20 cellular contexts compared by ENCODE assay signal in genomic region chr11:19913893-19914249, GRCh38.
"Had no signal": no experiment of that assay in that cellular context is flagged by ENCODE, and none has a peak within 500 bp of the region (broad histone marks: within the 10 kb centered on the region; RNA-seq: fewer than 3 reads in every experiment).

No MANE protein-coding gene starts in this region.

- H3K27me3 ChIP-seq: ovary, sigmoid colon, thyroid gland, uterus had no signal

- ATAC-seq: activated CD8-positive, alpha-beta T cell treated with anti-CD3 and anti-CD28 coated beads, Interleukin-2, amount 10 ng/mL, durations not matched to agents 7 days and 5 days; mucosa of descending colon; stimulated activated naive B cell treated with anti-CD40 and anti-IgM and Interleukin-4, amounts not matched to agents 10 μg/mL and 1 μg/mL and 100 μg/mL, for 72 hours had no signal

- H3K36me3 ChIP-seq: ovary, thyroid gland, uterus had no signal

- H3K4me1 ChIP-seq: uterus had no signal

- H3K4me3 ChIP-seq: mucosa of descending colon, ovary, sigmoid colon, thyroid gland, uterus had no signal

- H3K9me3 ChIP-seq: mucosa of descending colon, ovary, sigmoid colon, thyroid gland, uterus had no signal

- DNase-seq: activated CD4-positive, alpha-beta T cell treated with anti-CD3 and anti-CD28 coated beads, Interleukin-2, amount 10 ng/mL, durations not matched to agents 24 days and 14 days; activated CD8-positive, alpha-beta T cell treated with anti-CD3 and anti-CD28 coated beads, Interleukin-2, amount 10 ng/mL, durations not matched to agents 7 days and 5 days; activated naive CD4-positive, alpha-beta T cell treated with Interleukin-2 at 50 U/mL for 16 hours; activated naive CD8-positive, alpha-beta T cell treated with anti-CD3 and anti-CD28 coated beads, Interleukin-2, amount 10 ng/mL, durations not matched to agents 7 days and 5 days; activated T-cell treated with anti-CD3 and anti-CD28 coated beads, Interleukin-2, amount 50 U/mL, for 24 hours; amygdala; effector CD4-positive, alpha-beta T cell; head of caudate nucleus; immature natural killer cell; kidney glomerular epithelial cell; mesenchymal stem cell; mucosa of descending colon; naive B cell; ovary; sigmoid colon; stimulated activated naive B cell treated with anti-CD40 and anti-IgM and Interleukin-4, amounts not matched to agents 10 μg/mL and 1 μg/mL and 100 μg/mL, for 72 hours; T-helper 1 cell; T-helper 9 cell; thyroid gland; uterus had no signal

- H3K27ac ChIP-seq: thyroid gland, uterus had no signal
